In genomic region chr6:37433657-37434271, GRCh38 we compare ENCODE assay signal across 8 cellular contexts. TPM values are rescaled to one million over a fixed set of nuclear protein-coding genes. Genes with fewer than 3 reads are reported as not detected.
DNase-seq lines count a peak whose midpoint lies in the region; ATAC-seq and TF ChIP-seq lines count a peak whose summit lies in the region.

No MANE protein-coding gene starts in this region.

- H3K36me3 ChIP-seq in A673 (ENCODE audit: insufficient read depth, low read length, poor library complexity, severe bottlenecking) = peaks cover 5% of the 10 kb centered on the region

- H3K27me3 ChIP-seq in A673 (replicated peaks; ENCODE audit: insufficient read depth, low read depth, low read length, poor library complexity) (no peaks in the 10 kb centered on the region), layer of hippocampus (ENCODE audit: control insufficient read depth, insufficient read depth, low read length) (no peaks in the 10 kb centered on the region)

- no TSS peak for BruUV-seq in A673 (replicated peaks; lab: Mats Ljungman, UMichigan)

- ATAC-seq in GM18867 (IDR thresholded peaks at IDR 0.05; ENCODE audit: unreplicated experiment) (peak; percentile 26), HG03097 (IDR thresholded peaks at IDR 0.05; ENCODE audit: low FRiP score, unreplicated experiment) (peak; percentile 26)

- H3K4me3 ChIP-seq in A673 (ENCODE audit: low read depth, low read length, poor library complexity, severe bottlenecking) = peak overlapping the region; percentile 76

- no peak for TF ChIP-seq CTCF in A673 (conservative IDR thresholded peaks at IDR 0.05; ENCODE audit: low read depth, low read length)

- intact Hi-C loops in A673 (cut with micrococcal nuclease; ENCODE audit: unreplicated experiment) = no loop called here

- DNase-seq in A673 (ENCODE audit: low spot score) = peak; percentile 13
- DNase-seq in SK-MEL-5 (ENCODE audit: low read depth, low spot score) = peak; percentile 6
- peak; percentile 42 for DNase-seq in astrocyte of the hippocampus (ENCODE audit: low read depth, low spot score)
- peak; percentile 27 to 33 for DNase-seq in stimulated activated CD4-positive, alpha-beta T cell treated with anti-CD3 and anti-CD28 coated beads, Interleukin-4, amount 100 ng/mL, for 4 hours
- DNase-seq in NCI-H1105 treated with DMSO at 0.1 percent for 48 hours (lab: John Stamatoyannopoulos, UW) = no peak

- CTCF ChIA-PET in A673 (lab: Charles Lee) = no interaction called here

- in situ Hi-C loops in SK-MEL-5 (cut with HindIII; ENCODE audit: low pct_unique_long_range_greater_than_20kb, low sequenced_read_pairs) = no loop called here

- POLR2A ChIA-PET in A673 (lab: Charles Lee; ENCODE audit: low non-redundant PET) = no interaction called here

- no peaks in the 10 kb centered on the region for H3K9me3 ChIP-seq in A673 (ENCODE audit: low read depth, low read length, poor library complexity, severe bottlenecking)

- H3K27ac ChIP-seq in A673 (ENCODE audit: low read depth, low read length, poor library complexity, severe bottlenecking) = peak overlapping the region; percentile 71
- peak overlapping the region; percentile 72 for H3K27ac ChIP-seq in layer of hippocampus (ENCODE audit: low read depth, low read length)

- H3K4me1 ChIP-seq in A673 (ENCODE audit: insufficient read depth, low read length, poor library complexity, severe bottlenecking) = no peaks in the 10 kb centered on the region

RNA-seq across cellular contexts. Expression of gene CMTR1, which starts 0.7 kb away (rescaled TPM):
- total RNA-seq in A673 (2021) = 32.3 and 35.8 TPM in 2 replicates
- total RNA-seq in SK-MEL-5 (2014; rRNA removed; shearing (Covaris generic)) = 32.4 and 32.9 TPM in 2 replicates
- 29.9 and 34.3 TPM in 2 replicates for polyA plus RNA-seq in SK-MEL-5 (2015; cell fraction: cytosol; rRNA removed)
- polyA plus RNA-seq in SK-MEL-5 (2015; cell fraction: nucleus; rRNA removed) = 190 and 212 TPM in 2 replicates
